ENCODE assay signal across 24 cellular contexts in the genomic region with DNA sequence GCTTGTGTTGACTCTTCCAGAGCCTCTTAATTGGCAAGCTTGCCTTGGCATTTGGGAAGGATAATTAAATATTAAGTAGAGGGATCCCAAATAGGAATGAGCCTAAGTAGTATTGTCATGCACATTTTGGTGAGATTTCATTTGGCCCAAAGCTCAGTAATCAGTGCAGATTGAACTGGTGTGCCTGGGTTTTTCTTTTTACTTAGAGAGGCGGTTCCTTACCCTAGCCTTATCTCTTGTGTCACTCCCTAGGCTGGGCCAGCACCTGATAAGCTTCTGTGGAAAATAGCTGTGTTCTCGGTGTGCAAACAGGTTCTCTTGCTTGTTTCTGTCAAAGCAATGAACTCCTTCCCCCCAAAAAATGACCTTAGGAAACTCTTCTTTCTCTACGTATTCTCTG. TPM values are rescaled to one million over a fixed set of nuclear protein-coding genes. Genes with fewer than 3 reads are reported as not detected.
DNase-seq lines count a peak whose midpoint lies in the region; ATAC-seq and TF ChIP-seq lines count a peak whose summit lies in the region.
"Had no signal": no experiment of that assay in that cellular context is flagged by ENCODE, and none has a peak within 500 bp of the region (broad histone marks: within the 10 kb centered on the region; RNA-seq: fewer than 3 reads in every experiment).

No MANE protein-coding gene starts in this region.

- no peak overlapping the region for H3K4me3 Mint-ChIP-seq in natural killer cell treated with Interleukin-12 subunit alpha and Interleukin-12 subunit beta and Interleukin-15 and Interleukin-18, amount 100 ng/mL, for 72 hours
- H3K4me3 Mint-ChIP-seq in natural killer cell = no peak overlapping the region
- H3K4me3 Mint-ChIP-seq: CD4-positive, alpha-beta memory T cell; H9 had no signal

- H3K27me3 Mint-ChIP-seq in natural killer cell treated with Interleukin-12 subunit alpha and Interleukin-12 subunit beta and Interleukin-15 and Interleukin-18, amount 100 ng/mL, for 72 hours = no peaks in the 10 kb centered on the region
- H3K27me3 Mint-ChIP-seq in natural killer cell (ENCODE audit: low read depth in 2 of 2) = peaks cover 0 to 3% of the 10 kb centered on the region in 2 donors

- no peak overlapping the region for H3K4me3 ChIP-seq in mucosa of stomach (ENCODE audit: low read length)
- H3K4me3 ChIP-seq: BLaER1, GM12878, GM23248 had no signal

- peak; percentile 5 for DNase-seq in natural killer cell treated with Interleukin-12 subunit alpha and Interleukin-12 subunit beta and Interleukin-15 and Interleukin-18, amount 100 ng/mL, for 72 hours (ENCODE audit: low spot score)
- no peak for DNase-seq in natural killer cell
- peak; percentile 34 to 79 for DNase-seq in erythroblast (lab: John Stamatoyannopoulos, UW)
- no peak for DNase-seq in NCI-H446 treated with DMSO at 0.1 percent for 48 hours (lab: John Stamatoyannopoulos, UW)
- DNase-seq in activated CD4-positive, alpha-beta T cell treated with anti-CD3 and anti-CD28 coated beads for 1 hour = no peak
- DNase-seq in activated CD4-positive, CD25-positive, alpha-beta regulatory T cell (lab: John Stamatoyannopoulos, UW) = no peak
- DNase-seq: ACHN; CD4-positive, alpha-beta memory T cell; DND-41; GM23248; H9; IMR-90; MV-4-11; NCI-H1105 treated with DMSO at 0.1 percent for 48 hours; NCI-H2029 treated with DMSO at 0.1 percent for 48 hours; NCI-H2171; NCI-H345; NCI-H524 treated with DMSO at 0.1 percent for 48 hours; RPMI8226; SHP77 had no signal

- no peaks in the 10 kb centered on the region for H3K9me3 ChIP-seq in mucosa of stomach (ENCODE audit: control insufficient read depth, low read length)
- H3K9me3 ChIP-seq: BLaER1 had no signal

- intact Hi-C loops in natural killer cell (cut with micrococcal nuclease) = no loop called here

- no peak for TF ChIP-seq POLR2A in erythroblast (IDR thresholded peaks at IDR 0.05; ENCODE audit: low read length)

- H3K9me3 Mint-ChIP-seq in natural killer cell treated with Interleukin-12 subunit alpha and Interleukin-12 subunit beta and Interleukin-15 and Interleukin-18, amount 100 ng/mL, for 72 hours = no peaks in the 10 kb centered on the region
- H3K9me3 Mint-ChIP-seq in natural killer cell = no peaks in the 10 kb centered on the region

- H3K36me3 ChIP-seq in mucosa of stomach (ENCODE audit: control insufficient read depth, insufficient read depth, low read length) = no peaks in the 10 kb centered on the region
- H3K36me3 ChIP-seq: BLaER1 had no signal

- peaks cover 36% of the 10 kb centered on the region for H3K4me1 ChIP-seq in mucosa of stomach (ENCODE audit: control insufficient read depth, insufficient read depth, low read length)
- H3K4me1 ChIP-seq: BLaER1 had no signal

- TF ChIP-seq CTCF in natural killer cell (IDR thresholded peaks at IDR 0.05) = no peak

- H3K36me3 Mint-ChIP-seq in natural killer cell treated with Interleukin-12 subunit alpha and Interleukin-12 subunit beta and Interleukin-15 and Interleukin-18, amount 100 ng/mL, for 72 hours = no peaks in the 10 kb centered on the region
- no peaks in the 10 kb centered on the region for H3K36me3 Mint-ChIP-seq in natural killer cell
- H3K36me3 Mint-ChIP-seq: CD4-positive, alpha-beta memory T cell had no signal

- H3K27me3 ChIP-seq in mucosa of stomach (ENCODE audit: control insufficient read depth, insufficient read depth, low read length) = no peaks in the 10 kb centered on the region
- H3K27me3 ChIP-seq: BLaER1 had no signal

- H3K27ac Mint-ChIP-seq in natural killer cell treated with Interleukin-12 subunit alpha and Interleukin-12 subunit beta and Interleukin-15 and Interleukin-18, amount 100 ng/mL, for 72 hours = no peak overlapping the region
- H3K27ac Mint-ChIP-seq in natural killer cell = no peak overlapping the region
- H3K27ac Mint-ChIP-seq: H9 had no signal

- peak overlapping the region; percentile 45 for H3K9ac ChIP-seq in mucosa of stomach (ENCODE audit: low read length)
- H3K9ac ChIP-seq: BLaER1, GM23248 had no signal

- peaks cover 0 to 11% of the 10 kb centered on the region in 2 donors for H3K4me1 Mint-ChIP-seq in natural killer cell treated with Interleukin-12 subunit alpha and Interleukin-12 subunit beta and Interleukin-15 and Interleukin-18, amount 100 ng/mL, for 72 hours (ENCODE audit: low read depth in 2 of 2)
- peaks cover 0 to 10% of the 10 kb centered on the region in 2 donors for H3K4me1 Mint-ChIP-seq in natural killer cell

- no peak for ATAC-seq in natural killer cell treated with Interleukin-12 subunit alpha and Interleukin-12 subunit beta and Interleukin-15 and Interleukin-18, amount 100 ng/mL, for 72 hours
- ATAC-seq in natural killer cell (no peak), HG03439 (IDR thresholded peaks at IDR 0.05; ENCODE audit: unreplicated experiment) (no peak)
- ATAC-seq: GM12878 had no signal

RNA-seq across cellular contexts. Expression of a gene that starts 9.3 kb away (rescaled TPM):
- total RNA-seq in natural killer cell treated with Interleukin-12 subunit alpha and Interleukin-12 subunit beta and Interleukin-15 and Interleukin-18, amount 100 ng/mL, for 72 hours = 10 to 100 TPM; 14.1 to 20.6 TPM
- total RNA-seq in natural killer cell = 1 to 10 TPM in 1 of 3 donors, under 1 TPM in 1, not detected in 1; 0.93 to 4.2 TPM
- total RNA-seq: IMR-90 had no signal

RNA-seq across cellular contexts. Expression of a gene that starts 49.0 kb away (rescaled TPM):
- total RNA-seq in natural killer cell treated with Interleukin-12 subunit alpha and Interleukin-12 subunit beta and Interleukin-15 and Interleukin-18, amount 100 ng/mL, for 72 hours = 10 to 100 TPM; 13.4 to 23.4 TPM
- total RNA-seq in natural killer cell = 10 to 100 TPM; 10.9 to 18.5 (median 15.1) TPM

Comparison
In these comparisons a context has a peak if more than half of its experiments do, and no peak if none do; other contexts are left out.
1. DNase-seq: peak in natural killer cell treated with Interleukin-12 subunit alpha and Interleukin-12 subunit beta and Interleukin-15 and Interleukin-18, amount 100 ng/mL, for 72 hours (single experiment) and erythroblast (2 of 2); none in natural killer cell (single experiment), NCI-H446 treated with DMSO at 0.1 percent for 48 hours (single experiment), activated CD4-positive, alpha-beta T cell treated with anti-CD3 and anti-CD28 coated beads for 1 hour (single experiment) and activated CD4-positive, CD25-positive, alpha-beta regulatory T cell (0 of 4).